In genomic region chr14:69152944-69153847, GRCh38 we compare ENCODE assay signal across 1 cellular context.
A peak's percentile ranks its signal among the peaks of the same experiment; 100 is the strongest.
TF ChIP-seq lines count a peak whose summit lies in the region.

Gene DCAF5, minus strand, starts transcription at chr14:69153119. Its CDS starts 141 bp downstream, at chr14:69152978.

TF ChIP-seq in K562, 482 proteins besides CTCF, POLR2A, EP300 and RAD21 (continued from another document and continues in another):
- TF ChIP-seq RCOR1 (IDR thresholded peaks at IDR 0.05; ENCODE audit: borderline replicate concordance in 1 of 2, low read depth in 2 of 2, low read length in 2 of 2) = 0 out of 4 replicates have a peak, but pooled peaks of 1 of the 2 experiments have one; percentile 34
- no peak for TF ChIP-seq ZNF146 (CRISPR knock-in tag; IDR thresholded peaks at IDR 0.05; ENCODE audit: unreplicated experiment)
- TF ChIP-seq ZBTB17 (CRISPR knock-in tag; IDR thresholded peaks at IDR 0.05) = peak; percentile 97
- TF ChIP-seq CCAR2 (IDR thresholded peaks at IDR 0.05; ENCODE audit: low read depth, low read length) = no peak
- TF ChIP-seq HOXB6 (CRISPR knock-in tag; IDR thresholded peaks at IDR 0.05; ENCODE audit: borderline replicate concordance) = no peak
- no peak for TF ChIP-seq CBFB (CRISPR knock-in tag; IDR thresholded peaks at IDR 0.05)
- no peak for TF ChIP-seq SRF (CRISPR knock-in tag; IDR thresholded peaks at IDR 0.05)
- no peak for TF ChIP-seq HNRNPH1 (optimal IDR thresholded peaks at IDR 0.05; ENCODE audit: low read depth, low read length)
- TF ChIP-seq SRSF1 (IDR thresholded peaks at IDR 0.05; ENCODE audit: low read depth, low read length) = no peak
- TF ChIP-seq MEF2D (tag; conservative IDR thresholded peaks at IDR 0.05; ENCODE audit: low read depth) = no peak
- no peak for TF ChIP-seq RBM17 (IDR thresholded peaks at IDR 0.05; ENCODE audit: borderline replicate concordance, low read depth, low read length)
- TF ChIP-seq ZC3H8 (IDR thresholded peaks at IDR 0.05) = no peak
- no peak for TF ChIP-seq MTA2 (IDR thresholded peaks at IDR 0.05; ENCODE audit: low read depth)
- TF ChIP-seq GTF2E2 (tag; IDR thresholded peaks at IDR 0.05) = peak; percentile 73; the same call in 1 of the 2 replicates
- no peak for TF ChIP-seq ZNF280A (IDR thresholded peaks at IDR 0.05; ENCODE audit: low read depth, partially characterized antibody)
- no peak for TF ChIP-seq BRCA1 (IDR thresholded peaks at IDR 0.05)
- no peak for TF ChIP-seq BRCA1 (CRISPR knock-in tag; IDR thresholded peaks at IDR 0.05)
- peak; percentile 98 for TF ChIP-seq VEZF1 (CRISPR knock-in tag; IDR thresholded peaks at IDR 0.05)
- TF ChIP-seq FOS (IDR thresholded peaks at IDR 0.05; ENCODE audit: extremely low read depth, insufficient read length) = no peak
- TF ChIP-seq RAD51 (IDR thresholded peaks at IDR 0.05; ENCODE audit: borderline replicate concordance, low read depth) = no peak
- TF ChIP-seq ZNF165 (CRISPR knock-in tag; IDR thresholded peaks at IDR 0.05; ENCODE audit: borderline replicate concordance) = no peak
- no peak for TF ChIP-seq RUNX1 (IDR thresholded peaks at IDR 0.05; ENCODE audit: low read depth)
- no peak for TF ChIP-seq ARID2 (IDR thresholded peaks at IDR 0.05)
- peak; percentile 65; the same call in 1 of the 2 replicates for TF ChIP-seq ZSCAN29 (IDR thresholded peaks at IDR 0.05)
- no peak for TF ChIP-seq ZBTB5 (IDR thresholded peaks at IDR 0.05)
- peak; percentile 61; the same call in 1 of the 2 replicates for TF ChIP-seq RB1 (IDR thresholded peaks at IDR 0.05; ENCODE audit: low read depth)
- no peak for TF ChIP-seq TCF7 (IDR thresholded peaks at IDR 0.05; ENCODE audit: borderline replicate concordance)
- peak; percentile 95 for TF ChIP-seq ZNF263 (CRISPR knock-in tag; IDR thresholded peaks at IDR 0.05; ENCODE audit: borderline replicate concordance)
- TF ChIP-seq ZNF780A (CRISPR knock-in tag; IDR thresholded peaks at IDR 0.05) = no peak
- no peak for TF ChIP-seq MEIS2 (IDR thresholded peaks at IDR 0.05; ENCODE audit: partially characterized antibody)
- no peak for TF ChIP-seq ZKSCAN3 (CRISPR knock-in tag; IDR thresholded peaks at IDR 0.05)
- no peak for TF ChIP-seq HMG20B (CRISPR knock-in tag; IDR thresholded peaks at IDR 0.05)
- TF ChIP-seq TBP (optimal IDR thresholded peaks at IDR 0.05; ENCODE audit: low read depth, low read length) = peak; percentile 41
- TF ChIP-seq NFE2L1 (tag; IDR thresholded peaks at IDR 0.05; ENCODE audit: borderline replicate concordance, low read depth) = no peak
- TF ChIP-seq SP2 (IDR thresholded peaks at IDR 0.05; ENCODE audit: extremely low read depth, low read depth, low read length, poor library complexity, severe bottlenecking) = no peak
- TF ChIP-seq ZNF3 (CRISPR knock-in tag; IDR thresholded peaks at IDR 0.05) = no peak
- no peak for TF ChIP-seq MTA1 (IDR thresholded peaks at IDR 0.05; ENCODE audit: borderline replicate concordance)
- no peak for TF ChIP-seq ZNF695 (CRISPR knock-in tag; IDR thresholded peaks at IDR 0.05)
- no peak for TF ChIP-seq ZBTB33 (CRISPR knock-in tag; IDR thresholded peaks at IDR 0.05)
- TF ChIP-seq HSF4 (CRISPR knock-in tag; IDR thresholded peaks at IDR 0.05; ENCODE audit: borderline replicate concordance) = no peak
- no peak for TF ChIP-seq ZNF551 (CRISPR knock-in tag; IDR thresholded peaks at IDR 0.05)
- TF ChIP-seq MED1 (CRISPR knock-in tag; IDR thresholded peaks at IDR 0.05; ENCODE audit: borderline replicate concordance) = no peak
- peak; percentile 75 for TF ChIP-seq HMGN3 (IDR thresholded peaks at IDR 0.05; ENCODE audit: borderline replicate concordance, extremely low read depth, insufficient read length, low read depth, low read length)
- TF ChIP-seq ZBTB1 (CRISPR knock-in tag; IDR thresholded peaks at IDR 0.05; ENCODE audit: borderline replicate concordance, low read depth) = no peak
- no peak for TF ChIP-seq POU5F1 (IDR thresholded peaks at IDR 0.05; ENCODE audit: borderline replicate concordance, low read depth, low read length, partially characterized antibody)
- TF ChIP-seq BRF1 (IDR thresholded peaks at IDR 0.05; ENCODE audit: borderline replicate concordance, extremely low read depth, insufficient read length) = no peak
- TF ChIP-seq POLR2B (IDR thresholded peaks at IDR 0.05; ENCODE audit: low read depth, partially characterized antibody) = peak; percentile 20
- no peak for TF ChIP-seq ZNF449 (CRISPR knock-in tag; IDR thresholded peaks at IDR 0.05)
- TF ChIP-seq KDM2B (CRISPR knock-in tag; IDR thresholded peaks at IDR 0.05) = no peak
- no peak for TF ChIP-seq SMC3 (conservative IDR thresholded peaks at IDR 0.05; ENCODE audit: insufficient read depth, low read depth, low read length)
- TF ChIP-seq IRF9 (tag; IDR thresholded peaks at IDR 0.05) = no peak
- TF ChIP-seq CREB3L1 (IDR thresholded peaks at IDR 0.05; ENCODE audit: borderline replicate concordance, low read depth) = no peak
- TF ChIP-seq ZNF134 (CRISPR knock-in tag; conservative IDR thresholded peaks at IDR 0.05) = no peak
- TF ChIP-seq SETDB1 (IDR thresholded peaks at IDR 0.05; ENCODE audit: low read length) = no peak
- no peak for TF ChIP-seq ARID3B (CRISPR knock-in tag; IDR thresholded peaks at IDR 0.05; ENCODE audit: borderline replicate concordance)
- TF ChIP-seq NR4A1 (CRISPR knock-in tag; IDR thresholded peaks at IDR 0.05) = no peak
- TF ChIP-seq NR4A1 (tag; IDR thresholded peaks at IDR 0.05) = no peak
- TF ChIP-seq ZNF644 (tag; IDR thresholded peaks at IDR 0.05; ENCODE audit: low read depth) = no peak
- TF ChIP-seq ZNF197 (CRISPR knock-in tag; IDR thresholded peaks at IDR 0.05; ENCODE audit: low read depth) = no peak
- no peak for TF ChIP-seq BRD9 (IDR thresholded peaks at IDR 0.05; ENCODE audit: low read depth, partially characterized antibody)
- peak; percentile 34; the same call in 1 of the 2 replicates for TF ChIP-seq SOX6 (IDR thresholded peaks at IDR 0.05)
- TF ChIP-seq MTF1 (CRISPR knock-in tag; IDR thresholded peaks at IDR 0.05; ENCODE audit: borderline replicate concordance) = no peak
- TF ChIP-seq GTF2B (IDR thresholded peaks at IDR 0.05; ENCODE audit: extremely low read depth, insufficient read length) = no peak
- TF ChIP-seq PTRF (tag; IDR thresholded peaks at IDR 0.05) = no peak
- no peak for TF ChIP-seq CBX1 (IDR thresholded peaks at IDR 0.05; ENCODE audit: low read depth)
- TF ChIP-seq MAZ (CRISPR knock-in tag; conservative IDR thresholded peaks at IDR 0.05 in 1 of 2, IDR thresholded peaks at IDR 0.05 in 1 of 2) = peak; percentile 54 to 91; a peak in 2 of 4 replicates
- TF ChIP-seq RBM39 (optimal IDR thresholded peaks at IDR 0.05; ENCODE audit: low read depth, low read length) = no peak
